31 cellular contexts compared by ENCODE assay signal in the genomic region with DNA sequence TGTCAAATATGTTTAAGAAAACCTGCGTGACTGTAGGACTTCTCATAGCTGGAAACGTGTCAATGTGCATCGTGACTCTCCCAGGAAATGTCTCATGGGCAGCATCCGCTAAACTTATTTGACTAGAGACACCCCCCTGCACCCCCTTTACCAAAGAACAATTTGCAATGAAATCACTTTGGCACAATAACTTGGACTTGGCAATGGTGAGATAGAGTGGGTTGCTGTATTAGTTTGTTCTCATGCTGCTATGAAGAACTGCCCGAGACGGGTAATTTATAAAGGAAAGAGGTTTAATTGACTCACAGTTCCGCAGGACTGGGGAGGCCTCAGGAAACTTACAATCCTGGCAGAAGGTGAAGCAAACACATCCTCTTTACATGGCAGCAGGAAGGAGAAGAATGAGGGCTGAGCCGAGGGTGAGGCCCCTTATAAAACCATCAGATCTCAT. TPM values are rescaled to one million over a fixed set of nuclear protein-coding genes. Genes with fewer than 3 reads are reported as not detected.
DNase-seq lines count a peak whose midpoint lies in the region; ATAC-seq and TF ChIP-seq lines count a peak whose summit lies in the region.
"Had no signal": no experiment of that assay in that cellular context is flagged by ENCODE, and none has a peak within 500 bp of the region (broad histone marks: within the 10 kb centered on the region; RNA-seq: fewer than 3 reads in every experiment).

No MANE protein-coding gene starts in this region.

- no peaks in the 10 kb centered on the region for H3K36me3 Mint-ChIP-seq in HFFc6 (ENCODE audit: low read depth)
- H3K36me3 Mint-ChIP-seq: CD4-positive, alpha-beta memory T cell had no signal

- no peaks in the 10 kb centered on the region; the same call in 1 of the 2 replicates for H3K9me3 ChIP-seq in BE2C

- H3K27me3 Mint-ChIP-seq in HFFc6 (ENCODE audit: insufficient read depth), result peaks cover 8% of the 10 kb centered on the region; the same call in 1 of the 2 replicates

- no peak for TF ChIP-seq CTCF in HFFc6 (IDR thresholded peaks at IDR 0.05)
- no peak for TF ChIP-seq CTCF in cardiac fibroblast (IDR thresholded peaks at IDR 0.05; ENCODE audit: low read depth, low read length)
- no peak for TF ChIP-seq CTCF in fibroblast of mammary gland (conservative IDR thresholded peaks at IDR 0.05; ENCODE audit: control insufficient read depth, insufficient read depth, low read depth, low read length)
- TF ChIP-seq CTCF in omental fat pad (IDR thresholded peaks at IDR 0.05), result no peak
- no peak for TF ChIP-seq CTCF in BE2C (IDR thresholded peaks at IDR 0.05; ENCODE audit: low read depth, low read length)

- H3K4me3 Mint-ChIP-seq in HFFc6, result no peak overlapping the region; the same call in 1 of the 2 replicates
- H3K4me3 Mint-ChIP-seq: CD4-positive, alpha-beta memory T cell had no signal

- H3K36me3 ChIP-seq in BE2C, result no peaks in the 10 kb centered on the region

- no peaks in the 10 kb centered on the region for H3K9me3 Mint-ChIP-seq in HFFc6

- H3K4me3 ChIP-seq in cardiac fibroblast (replicated peaks in 1 of 2; ENCODE audit: low read depth in 2 of 2, low read length in 2 of 2), result peak overlapping the region in 1 of 2 donors; percentile 39
- no peak overlapping the region for H3K4me3 ChIP-seq in fibroblast of mammary gland (ENCODE audit: control insufficient read depth, low read depth, low read length)
- H3K4me3 ChIP-seq in BE2C (ENCODE audit: low read depth, low read length), result no peak overlapping the region
- H3K4me3 ChIP-seq: GM12878 had no signal

- DNase-seq in HFFc6, result no peak
- DNase-seq in cardiac fibroblast (ENCODE audit: low read depth in 2 of 2), result peak; percentile 27 to 90
- peak; percentile 15 for DNase-seq in fibroblast of mammary gland (ENCODE audit: low read depth)
- DNase-seq in pulmonary artery endothelial cell (ENCODE audit: low read depth, low spot score), result peak; percentile 44
- no peak for DNase-seq in HuH-7.5 (ENCODE audit: low spot score)
- DNase-seq in omental fat pad (ENCODE audit: low spot score), result no peak
- DNase-seq in BE2C, result no peak
- DNase-seq: AML-193; C1 segment of cervical spinal cord; CD4-positive, alpha-beta memory T cell; COR-L47; DMS53; GDM1; KBM-7; MV-4-11; NCI-H1105; NCI-H146; NCI-H2029; NCI-H446 treated with DMSO at 0.1 percent for 48 hours; NCI-H526 treated with DMSO at 0.1 percent for 48 hours; RPMI8226; SHP77 treated with DMSO at 0.1 percent for 48 hours had no signal

- no peak for ATAC-seq in omental fat pad (ENCODE audit: low FRiP score)
- ATAC-seq in HG02610 (IDR thresholded peaks at IDR 0.05; ENCODE audit: unreplicated experiment), result no peak
- ATAC-seq: GM12878, HCT116, HepG2 had no signal

- peak overlapping the region; percentile 74; the same call in 1 of the 2 replicates for H3K27ac Mint-ChIP-seq in HFFc6
- H3K27ac Mint-ChIP-seq: CD4-positive, alpha-beta memory T cell had no signal

- no peaks in the 10 kb centered on the region for H3K4me1 ChIP-seq in BE2C

- peaks cover 8% of the 10 kb centered on the region; the same call in 1 of the 2 replicates for H3K27me3 ChIP-seq in BE2C

- H3K4me1 Mint-ChIP-seq in HFFc6 (ENCODE audit: low read depth), result peaks cover 21% of the 10 kb centered on the region
- H3K4me1 Mint-ChIP-seq: CD4-positive, alpha-beta memory T cell had no signal

RNA-seq across cellular contexts. Expression of gene CLDN14, which starts 13.8 kb away (rescaled TPM):
- under 1 TPM in 2 of 6 experiments, not detected in 4; 0.14 to 0.17 TPM for total RNA-seq in HFFc6 (2021; fragmentation: NEBNext Ultra II Directional; extraction: Animal tissue kit (Norgen Biotek cat#: 25700))
- 0.66 and 0.99 TPM in 2 replicates for total RNA-seq in pulmonary artery endothelial cell
- total RNA-seq in omental fat pad, result not detected
- polyA plus RNA-seq in BE2C (2012; ENCODE audit: insufficient read depth, insufficient read length, low read depth), result not detected
- total RNA-seq: CD4-positive, alpha-beta memory T cell; H1; HT1080; LHCN-M2; MCF 10A had no signal
- polyA plus RNA-seq: AG04450; CD4-positive, alpha-beta memory T cell had no signal

Comparison
In these comparisons a context has a peak if more than half of its experiments do, and no peak if none do; other contexts are left out.
1. DNase-seq: peak in cardiac fibroblast (2 of 2), fibroblast of mammary gland (single experiment) and pulmonary artery endothelial cell (single experiment); none in HFFc6 (single experiment), HuH-7.5 (single experiment), omental fat pad (single experiment) and BE2C (single experiment).